ENCODE assay signal across 9 cellular contexts in genomic region chr20:51446656-51447055, GRCh38.
DNase-seq lines count a peak whose midpoint lies in the region; ATAC-seq and TF ChIP-seq lines count a peak whose summit lies in the region.
"Had no signal": no experiment of that assay in that cellular context is flagged by ENCODE, and none has a peak within 500 bp of the region (broad histone marks: within the 10 kb centered on the region; RNA-seq: fewer than 3 reads in every experiment).

No MANE protein-coding gene starts in this region.

- H3K36me3 ChIP-seq in MM.1S (replicated peaks; ENCODE audit: insufficient read depth, low read length), result no peaks in the 10 kb centered on the region

- no peaks in the 10 kb centered on the region for H3K36me3 Mint-ChIP-seq in HFFc6 (ENCODE audit: low read depth)
- H3K36me3 Mint-ChIP-seq in activated CD8-positive, alpha-beta T cell treated with anti-CD3 and anti-CD28 coated beads, Interleukin-2, amount 10 ng/mL, durations not matched to agents 7 days and 5 days (ENCODE audit: low read depth), result peaks cover 69% of the 10 kb centered on the region

- no peaks in the 10 kb centered on the region for H3K9me3 ChIP-seq in MM.1S (replicated peaks; ENCODE audit: insufficient read depth, low read length)

- DNase-seq in HFFc6, result peak; percentile 78
- DNase-seq in activated CD8-positive, alpha-beta T cell treated with anti-CD3 and anti-CD28 coated beads, Interleukin-2, amount 10 ng/mL, durations not matched to agents 7 days and 5 days, result no peak
- DNase-seq in hepatic stellate cell (ENCODE audit: low spot score), result peak; percentile 92
- peak; percentile 29 for DNase-seq in smooth muscle cell of the brain vasculature (ENCODE audit: low read depth, low spot score)
- DNase-seq in MM.1S, result no peak
- DNase-seq in KG1 (lab: John Stamatoyannopoulos, UW), result no peak

- no peak overlapping the region for H3K4me3 ChIP-seq in MM.1S (ENCODE audit: low read length)

- no peak overlapping the region for H3K27ac ChIP-seq in MM.1S (ENCODE audit: low read length)

- no peak for TF ChIP-seq CTCF in HFFc6 (IDR thresholded peaks at IDR 0.05)
- TF ChIP-seq CTCF in MM.1S (IDR thresholded peaks at IDR 0.05; ENCODE audit: low read length), result no peak

- H2AFZ ChIP-seq in MM.1S (ENCODE audit: low read length), result no peak overlapping the region

- no peaks in the 10 kb centered on the region for H3K9me2 ChIP-seq in MM.1S (replicated peaks; ENCODE audit: insufficient read depth, low read length)

- no peak for ATAC-seq in activated CD8-positive, alpha-beta T cell treated with anti-CD3 and anti-CD28 coated beads, Interleukin-2, amount 10 ng/mL, durations not matched to agents 7 days and 5 days
- ATAC-seq in GM19397 (IDR thresholded peaks at IDR 0.05; ENCODE audit: unreplicated experiment) (no peak), GM21381 (IDR thresholded peaks at IDR 0.05; ENCODE audit: unreplicated experiment) (no peak)

- no peaks in the 10 kb centered on the region for H3K27me3 ChIP-seq in MM.1S (replicated peaks; ENCODE audit: insufficient read depth, low read length)

- peak overlapping the region; percentile 93 for H3K27ac Mint-ChIP-seq in HFFc6
- H3K27ac Mint-ChIP-seq in activated CD8-positive, alpha-beta T cell treated with anti-CD3 and anti-CD28 coated beads, Interleukin-2, amount 10 ng/mL, durations not matched to agents 7 days and 5 days, result peak overlapping the region; percentile 49
- H3K27ac Mint-ChIP-seq: memory B cell had no signal

- no peak overlapping the region for H3K4me2 ChIP-seq in MM.1S (ENCODE audit: low read depth, low read length)

- H4K20me1 ChIP-seq in MM.1S (ENCODE audit: insufficient read depth, low read length), result no peaks in the 10 kb centered on the region

- no peaks in the 10 kb centered on the region for H3F3A ChIP-seq in MM.1S (ENCODE audit: insufficient read depth, low read length)

- H3K9ac ChIP-seq in MM.1S (ENCODE audit: low read length), result no peak overlapping the region

- H3K4me1 ChIP-seq in MM.1S (ENCODE audit: low read length), result no peaks in the 10 kb centered on the region

- POLR2A ChIA-PET in activated CD8-positive, alpha-beta T cell treated with anti-CD3 and anti-CD28 coated beads, Interleukin-2, amount 10 ng/mL, durations not matched to agents 7 days and 5 days (lab: Charles Lee), result no interaction called here

- no peaks in the 10 kb centered on the region; the same call in none of the 2 replicates for H3K27me3 Mint-ChIP-seq in HFFc6 (ENCODE audit: insufficient read depth)
- H3K27me3 Mint-ChIP-seq in activated CD8-positive, alpha-beta T cell treated with anti-CD3 and anti-CD28 coated beads, Interleukin-2, amount 10 ng/mL, durations not matched to agents 7 days and 5 days (ENCODE audit: low read depth), result no peaks in the 10 kb centered on the region
- H3K27me3 Mint-ChIP-seq: memory B cell had no signal

- 0 out of 2 replicates have a peak, but pooled peaks cover 6% of the 10 kb centered on the region for H3K79me2 ChIP-seq in MM.1S (ENCODE audit: low read length)

- H3K4me3 Mint-ChIP-seq in HFFc6, result peak overlapping the region; percentile 73
- no peak overlapping the region for H3K4me3 Mint-ChIP-seq in activated CD8-positive, alpha-beta T cell treated with anti-CD3 and anti-CD28 coated beads, Interleukin-2, amount 10 ng/mL, durations not matched to agents 7 days and 5 days
- H3K4me3 Mint-ChIP-seq: memory B cell had no signal

- H3K4me1 Mint-ChIP-seq in HFFc6 (ENCODE audit: low read depth), result peaks cover 83% of the 10 kb centered on the region
- H3K4me1 Mint-ChIP-seq in activated CD8-positive, alpha-beta T cell treated with anti-CD3 and anti-CD28 coated beads, Interleukin-2, amount 10 ng/mL, durations not matched to agents 7 days and 5 days (ENCODE audit: low read depth), result peaks cover 29% of the 10 kb centered on the region

- CTCF ChIA-PET in activated CD8-positive, alpha-beta T cell treated with anti-CD3 and anti-CD28 coated beads, Interleukin-2, amount 10 ng/mL, durations not matched to agents 7 days and 5 days (lab: Charles Lee), result no interaction called here

- H3K9me3 Mint-ChIP-seq in HFFc6, result no peaks in the 10 kb centered on the region
- no peaks in the 10 kb centered on the region for H3K9me3 Mint-ChIP-seq in activated CD8-positive, alpha-beta T cell treated with anti-CD3 and anti-CD28 coated beads, Interleukin-2, amount 10 ng/mL, durations not matched to agents 7 days and 5 days (ENCODE audit: insufficient read depth)
- H3K9me3 Mint-ChIP-seq: memory B cell had no signal

Comparison
In these comparisons a context has a peak if more than half of its experiments do, and no peak if none do; other contexts are left out.
1. DNase-seq: peak in HFFc6 (single experiment), hepatic stellate cell (single experiment) and smooth muscle cell of the brain vasculature (single experiment); none in activated CD8-positive, alpha-beta T cell treated with anti-CD3 and anti-CD28 coated beads, Interleukin-2, amount 10 ng/mL, durations not matched to agents 7 days and 5 days (single experiment), MM.1S (single experiment) and KG1 (single experiment).